In the genomic region with DNA sequence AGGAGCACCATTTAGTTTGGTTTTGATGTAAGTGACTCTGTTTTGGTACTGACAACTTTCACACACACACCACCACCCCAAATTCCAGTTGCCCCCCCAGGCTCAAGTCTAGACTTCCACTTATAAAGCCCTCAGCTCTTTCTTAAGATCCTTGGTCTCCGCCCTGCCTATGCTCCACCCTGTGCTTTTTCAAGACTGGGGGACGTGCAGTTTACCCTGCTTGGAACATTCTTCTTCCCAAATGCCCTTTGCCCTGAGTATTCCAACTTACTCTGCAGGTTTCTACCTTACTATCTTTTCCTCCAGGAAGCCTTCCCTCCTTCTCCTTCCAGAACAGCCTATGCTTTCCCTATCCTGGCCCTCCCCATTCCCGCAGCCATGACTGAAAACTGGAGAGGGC, we compare ENCODE assay signal across 1 cellular context.
TF ChIP-seq lines count a peak whose summit lies in the region.

No MANE protein-coding gene starts in this region.

TF ChIP-seq in H1, 55 proteins besides CTCF, POLR2A, EP300 and RAD21:
- TF ChIP-seq RFX5 (IDR thresholded peaks at IDR 0.05; ENCODE audit: borderline replicate concordance, low read depth, low read length) = no peak
- TF ChIP-seq FOSL1 (IDR thresholded peaks at IDR 0.05; ENCODE audit: insufficient read depth, low read depth, low read length) = no peak
- no peak for TF ChIP-seq NRF1 (IDR thresholded peaks at IDR 0.05; ENCODE audit: low read depth, low read length)
- no peak for TF ChIP-seq PHF8 (conservative IDR thresholded peaks at IDR 0.05; ENCODE audit: low read depth, low read length)
- TF ChIP-seq CHD2 (IDR thresholded peaks at IDR 0.05; ENCODE audit: low read length) = no peak
- no peak for TF ChIP-seq SP1 (IDR thresholded peaks at IDR 0.05; ENCODE audit: low read depth, low read length)
- TF ChIP-seq JUND (IDR thresholded peaks at IDR 0.05; ENCODE audit: low read length) = no peak
- TF ChIP-seq CTBP2 (IDR thresholded peaks at IDR 0.05; ENCODE audit: borderline replicate concordance, insufficient read depth, insufficient read length, low read length) = no peak
